Comparison of ENCODE assay signal across 13 cellular contexts in the genomic region with DNA sequence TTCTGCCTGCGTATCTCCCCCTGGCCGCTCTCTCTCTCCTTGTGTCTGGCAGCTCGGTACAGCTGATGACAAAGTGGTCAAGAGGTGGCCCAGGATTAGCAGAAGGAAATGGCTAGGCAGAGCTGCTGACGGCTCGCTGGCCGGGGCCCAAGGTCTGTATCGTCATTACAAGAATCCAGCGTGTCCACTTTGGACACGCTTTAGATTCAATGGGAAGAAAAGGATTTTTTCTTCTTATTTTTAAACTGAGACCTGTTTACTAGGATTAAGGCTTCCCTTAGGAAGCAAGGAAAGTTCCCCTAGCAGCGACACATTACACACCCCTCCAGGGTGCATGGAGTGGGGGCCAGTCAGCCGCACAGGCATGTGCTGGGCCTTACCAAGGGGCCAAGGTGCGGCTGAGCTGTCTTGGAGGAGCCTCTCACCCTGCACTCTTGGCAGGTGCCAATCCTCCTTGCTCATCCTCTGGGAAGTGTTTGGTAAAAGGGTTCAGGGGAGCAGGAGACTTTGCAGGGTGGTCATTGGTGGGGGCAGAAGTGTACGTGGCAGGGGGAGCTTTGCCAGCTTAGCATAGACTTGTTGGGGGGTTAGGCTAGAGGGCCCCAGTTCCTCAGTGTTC.
A peak's percentile ranks its signal among the peaks of the same experiment; 100 is the strongest.
DNase-seq lines count a peak whose midpoint lies in the region; ATAC-seq and TF ChIP-seq lines count a peak whose summit lies in the region.
"Had no signal": no experiment of that assay in that cellular context is flagged by ENCODE, and none has a peak within 500 bp of the region (broad histone marks: within the 10 kb centered on the region; RNA-seq: fewer than 3 reads in every experiment).

No MANE protein-coding gene starts in this region.

- H3K9me3 ChIP-seq in right lobe of liver, result no peaks in the 10 kb centered on the region

- no peaks in the 10 kb centered on the region for H3K27me3 ChIP-seq in right lobe of liver

- peak overlapping the region; percentile 44 for H3K27ac ChIP-seq in caudate nucleus (ENCODE audit: low read depth, low read length)
- H3K27ac ChIP-seq in right lobe of liver, result no peak overlapping the region
- H3K27ac ChIP-seq in temporal lobe (ENCODE audit: low read depth, low read length), result peak overlapping the region; percentile 54
- H3K27ac ChIP-seq: epithelial cell of prostate, parathyroid adenoma had no signal

- intact Hi-C loops in right lobe of liver (cut with DNase I), result no loop called here

- DNase-seq in caudate nucleus (lab: John Stamatoyannopoulos, UW) (peak in 1 of 61 donors; percentile 67), fibroblast of pulmonary artery (ENCODE audit: low read depth) (peak; percentile 92), right lobe of liver (peak; percentile 74 to 76 (median 75)), NCI-H226 (no peak), COLO668 (lab: John Stamatoyannopoulos, UW; ENCODE audit: unreplicated experiment) (no peak)
- DNase-seq: activated CD4-positive, CD25-positive, alpha-beta regulatory T cell treated with anti-CD3 and anti-CD28 coated beads, Interleukin-2, amount 50 U/mL, for 72 hours; NCI-H82; T-helper 1 cell had no signal

- ATAC-seq in right lobe of liver (peak; percentile 66 to 80 (median 76)), GM19397 (IDR thresholded peaks at IDR 0.05; ENCODE audit: unreplicated experiment) (no peak), HG02938 (IDR thresholded peaks at IDR 0.05; ENCODE audit: unreplicated experiment) (no peak)

- WGBS in right lobe of liver (ENCODE audit: insufficient coverage, low coverage, low lambda C conversion rate, missing lambda C conversion rate), result 52% methylated on average over 7 of the region's 13 CpGs

- no peak overlapping the region for H3K4me3 ChIP-seq in fibroblast of pulmonary artery (replicated peaks; ENCODE audit: low read depth, low read length)
- H3K4me3 ChIP-seq in right lobe of liver, result no peak overlapping the region

- TF ChIP-seq CTCF in fibroblast of pulmonary artery (IDR thresholded peaks at IDR 0.05; ENCODE audit: low read length, missing control alignments) (no peak), right lobe of liver (IDR thresholded peaks at IDR 0.05) (no peak)

- peaks cover 0 to 52% (median 24%) of the 10 kb centered on the region in 4 donors for H3K36me3 ChIP-seq in right lobe of liver

- no peak for TF ChIP-seq POLR2A in right lobe of liver (IDR thresholded peaks at IDR 0.05)

- no peaks in the 10 kb centered on the region for H3K4me1 ChIP-seq in right lobe of liver
- H3K4me1 ChIP-seq: parathyroid adenoma had no signal

Comparison
In these comparisons a context has a peak if more than half of its experiments do, and no peak if none do; other contexts are left out.
1. DNase-seq: peak in fibroblast of pulmonary artery (single experiment) and right lobe of liver (3 of 3); none in NCI-H226 (single experiment) and COLO668 (single experiment).
2. H3K27ac ChIP-seq: peak in caudate nucleus (single experiment) and temporal lobe (single experiment); none in right lobe of liver (0 of 3).
3. ATAC-seq: peak in right lobe of liver (4 of 4); none in GM19397 (single experiment) and HG02938 (single experiment).